ENCODE assay signal across 9 cellular contexts in the genomic region with DNA sequence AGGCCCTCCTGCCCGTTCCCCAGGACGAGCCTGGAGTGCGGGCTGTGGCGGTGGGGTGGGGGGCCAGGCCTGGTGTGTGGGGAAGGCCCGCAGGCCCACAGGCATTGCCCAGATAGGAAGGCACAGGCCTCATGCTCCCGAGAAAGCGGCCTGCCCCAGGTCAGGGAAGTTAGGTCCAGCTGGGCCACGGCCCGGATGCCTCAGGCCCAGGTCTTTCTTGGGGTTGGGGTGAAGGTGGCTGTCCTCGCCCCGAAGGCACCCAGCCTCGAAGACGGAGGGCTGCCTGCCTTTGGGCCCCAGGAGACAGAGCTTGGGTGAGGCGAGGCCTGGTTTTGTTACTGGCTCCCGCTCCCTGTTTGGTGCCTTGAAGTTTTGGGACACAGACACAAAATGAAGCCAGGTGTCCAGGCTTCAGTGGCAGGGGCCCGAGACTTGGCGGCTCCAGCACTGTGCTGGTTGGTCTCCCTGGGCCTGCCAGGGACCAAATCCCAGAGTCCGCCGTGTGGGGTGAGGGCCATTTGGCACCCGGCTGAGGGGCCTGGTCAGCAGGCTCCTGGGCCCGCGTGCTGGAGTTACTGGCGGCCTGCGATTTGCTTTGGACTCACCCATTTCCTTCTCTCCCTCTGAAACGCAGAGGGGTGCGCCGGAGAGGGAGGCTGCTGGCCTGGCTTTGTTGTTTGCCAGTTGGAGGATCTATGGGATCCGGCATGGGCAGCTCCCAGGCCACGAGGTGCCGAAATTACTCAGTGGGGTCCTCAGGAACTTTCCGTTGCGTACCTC. TPM values are rescaled to one million over a fixed set of nuclear protein-coding genes. Genes with fewer than 3 reads are reported as not detected.
A peak's percentile ranks its signal among the peaks of the same experiment; 100 is the strongest.
DNase-seq lines count a peak whose midpoint lies in the region; ATAC-seq and TF ChIP-seq lines count a peak whose summit lies in the region.
"Had no signal": no experiment of that assay in that cellular context is flagged by ENCODE, and none has a peak within 500 bp of the region (broad histone marks: within the 10 kb centered on the region; RNA-seq: fewer than 3 reads in every experiment).

No MANE protein-coding gene starts in this region.

- no peaks in the 10 kb centered on the region for H3K9me3 Mint-ChIP-seq in mesothelial cell of epicardium

- 1 to 3% methylated on average over 32 of the region's 32 CpGs for WGBS in aorta, 2 donors

- H3K9me3 ChIP-seq in duodenal mucosa (ENCODE audit: control insufficient read depth in 1 of 2, low read length in 2 of 2), result no peaks in the 10 kb centered on the region
- no peaks in the 10 kb centered on the region for H3K9me3 ChIP-seq in aorta (ENCODE audit: control insufficient read depth, low read length)

- H3K4me3 Mint-ChIP-seq in mesothelial cell of epicardium, result peak overlapping the region; percentile 94

- peak overlapping the region; percentile 70 for H3K27ac ChIP-seq in duodenal mucosa (ENCODE audit: low read depth, low read length)
- H3K27ac ChIP-seq in aorta (ENCODE audit: low read depth in 1 of 2, low read length in 2 of 2), result peak overlapping the region; percentile 14 to 80
- H3K27ac ChIP-seq: KMS-11 had no signal

- H3K4me3 ChIP-seq in duodenal mucosa (ENCODE audit: low read depth in 1 of 2, low read length in 2 of 2) (peak overlapping the region; percentile 83 to 86), aorta (ENCODE audit: low read length in 2 of 2) (peak overlapping the region; percentile 93)

- H3K27ac Mint-ChIP-seq in mesothelial cell of epicardium, result peak overlapping the region; percentile 96

- peak overlapping the region; percentile 74 to 95 for H3K9ac ChIP-seq in duodenal mucosa (ENCODE audit: low read depth in 1 of 2, low read length in 2 of 2)
- H3K9ac ChIP-seq: KMS-11 had no signal

- peaks cover 53% of the 10 kb centered on the region for H3K4me1 Mint-ChIP-seq in mesothelial cell of epicardium

- no peaks in the 10 kb centered on the region for H3K27me3 Mint-ChIP-seq in mesothelial cell of epicardium (ENCODE audit: low read depth)

- no peak for TF ChIP-seq CTCF in mesothelial cell of epicardium (IDR thresholded peaks at IDR 0.05; ENCODE audit: unreplicated experiment)

- H3K36me3 ChIP-seq in duodenal mucosa (ENCODE audit: control insufficient read depth in 1 of 2, insufficient read depth in 2 of 2, low read length in 2 of 2) (no peaks in the 10 kb centered on the region), aorta (ENCODE audit: control insufficient read depth in 1 of 2, insufficient read depth in 2 of 2, low read length in 1 of 2) (no peaks in the 10 kb centered on the region)

- H3K4me1 ChIP-seq in duodenal mucosa (ENCODE audit: control insufficient read depth in 1 of 2, insufficient read depth in 2 of 2, low read length in 2 of 2), result peaks cover 49 to 66% of the 10 kb centered on the region in 2 donors
- peaks cover 0 to 3% of the 10 kb centered on the region in 2 donors for H3K4me1 ChIP-seq in aorta (ENCODE audit: control insufficient read depth in 1 of 2, insufficient read depth in 2 of 2, low read length in 2 of 2)

- H3K27me3 ChIP-seq in duodenal mucosa (ENCODE audit: control insufficient read depth in 1 of 2, insufficient read depth in 2 of 2, low read length in 2 of 2) (no peaks in the 10 kb centered on the region), aorta (ENCODE audit: control insufficient read depth in 1 of 2, insufficient read depth in 2 of 2, low read length in 1 of 2) (no peaks in the 10 kb centered on the region)

- ATAC-seq in aorta (ENCODE audit: low FRiP score), result no peak
- ATAC-seq in GM18498 (IDR thresholded peaks at IDR 0.05; ENCODE audit: unreplicated experiment), result no peak

- H3K36me3 Mint-ChIP-seq in mesothelial cell of epicardium, result no peaks in the 10 kb centered on the region

- intact Hi-C loops in aorta (cut with DNase I), result loop anchor here (2.0 to 5.0 kb wide), 4 partner anchors 25 to 82 kb away; no protein-coding TSS in a partner anchor

- peak; percentile 55 for DNase-seq in EH (ENCODE audit: low read depth)
- DNase-seq in RKO (ENCODE audit: low spot score), result peak; percentile 66
- DNase-seq in mesothelial cell of epicardium (ENCODE audit: low spot score in 2 of 2, unreplicated experiment in 2 of 2), result no peak
- DNase-seq in aorta, result peak; percentile 71 to 85
- DNase-seq in mesenteric fat pad (ENCODE audit: low spot score), result no peak
- no peak for DNase-seq in NCI-H146 treated with DMSO at 0.1 percent for 48 hours (lab: John Stamatoyannopoulos, UW; ENCODE audit: unreplicated experiment)

RNA-seq across cellular contexts. Expression of a gene that starts 2.0 kb away (rescaled TPM):
- 105 to 110 TPM (median 105 TPM) in 3 replicates for total RNA-seq in mesothelial cell of epicardium
- 100 to 1,000 TPM; 114 to 129 TPM for total RNA-seq in aorta
- polyA plus RNA-seq in aorta, result 10 to 100 TPM; 20.7 to 34.7 TPM
- 101 TPM for total RNA-seq in mesenteric fat pad

RNA-seq across cellular contexts. Expression of a gene that starts 35.5 kb away (rescaled TPM):
- total RNA-seq in mesothelial cell of epicardium (92.2 to 100 TPM (median 94.1 TPM) in 3 replicates), aorta (10 to 100 TPM; 49.0 to 59.9 TPM), mesenteric fat pad (42.6 TPM)
- 100 to 1,000 TPM in 1 of 2 donors, 10 to 100 TPM in 1; 61.2 to 124 TPM for polyA plus RNA-seq in aorta

Comparison
In these comparisons a context has a peak if more than half of its experiments do, and no peak if none do; other contexts are left out.
1. DNase-seq: peak in EH (single experiment), RKO (single experiment) and aorta (2 of 2); none in mesothelial cell of epicardium (0 of 2), mesenteric fat pad (single experiment) and NCI-H146 treated with DMSO at 0.1 percent for 48 hours (single experiment).